25 cellular contexts compared by ENCODE assay signal in genomic region chr9:86707932-86708510, GRCh38.
"Had no signal": no experiment of that assay in that cellular context is flagged by ENCODE, and none has a peak within 500 bp of the region (broad histone marks: within the 10 kb centered on the region; RNA-seq: fewer than 3 reads in every experiment).

No MANE protein-coding gene starts in this region.

- H3K4me3 ChIP-seq: dorsolateral prefrontal cortex, esophagus squamous epithelium, neural progenitor cell, pancreas, prostate gland, right lobe of liver, spleen, tibial artery, upper lobe of right lung, vagina had no signal

- H3K36me3 ChIP-seq: esophagus squamous epithelium, neural progenitor cell, pancreas, prostate gland, right lobe of liver, spleen, tibial artery, upper lobe of right lung, vagina had no signal

- H3K4me1 ChIP-seq: esophagus squamous epithelium, neural progenitor cell, pancreas, prostate gland, right lobe of liver, spleen, tibial artery, upper lobe of right lung, vagina had no signal

- H3K4me1 Mint-ChIP-seq: neural progenitor cell; stimulated activated memory B cell treated with anti-CD40 and anti-IgM and Interleukin-4, amounts not matched to agents 10 μg/mL and 1 μg/mL and 100 μg/mL, for 72 hours had no signal

- H3K27me3 ChIP-seq: esophagus squamous epithelium, neural progenitor cell, pancreas, right lobe of liver, spleen, tibial artery, upper lobe of right lung, vagina had no signal

- H3K4me3 Mint-ChIP-seq: naive thymus-derived CD8-positive, alpha-beta T cell; neural progenitor cell; stimulated activated memory B cell treated with anti-CD40 and anti-IgM and Interleukin-4, amounts not matched to agents 10 μg/mL and 1 μg/mL and 100 μg/mL, for 72 hours; stimulated activated naive CD8-positive, alpha-beta T cell treated with anti-CD3 and anti-CD28 coated beads, Interleukin-15, Interleukin-2, amounts not matched to agents 100 ng/mL and 50 ng/mL, for 24 hours had no signal

- H3K27ac ChIP-seq: dorsolateral prefrontal cortex, esophagus squamous epithelium, neural progenitor cell, pancreas, prostate gland, right lobe of liver, spleen, tibial artery, upper lobe of right lung, vagina had no signal

- ATAC-seq: naive thymus-derived CD8-positive, alpha-beta T cell; pancreas; right lobe of liver; stimulated activated memory B cell treated with anti-CD40 and anti-IgM and Interleukin-4, amounts not matched to agents 10 μg/mL and 1 μg/mL and 100 μg/mL, for 72 hours; upper lobe of right lung had no signal

- H3K9me3 ChIP-seq: esophagus squamous epithelium, pancreas, prostate gland, right lobe of liver, spleen, tibial artery, upper lobe of right lung, vagina had no signal

- H3K27ac Mint-ChIP-seq: naive thymus-derived CD8-positive, alpha-beta T cell; neural progenitor cell; stimulated activated memory B cell treated with anti-CD40 and anti-IgM and Interleukin-4, amounts not matched to agents 10 μg/mL and 1 μg/mL and 100 μg/mL, for 72 hours; stimulated activated naive CD8-positive, alpha-beta T cell treated with anti-CD3 and anti-CD28 coated beads, Interleukin-15, Interleukin-2, amounts not matched to agents 100 ng/mL and 50 ng/mL, for 24 hours had no signal

- H3K36me3 Mint-ChIP-seq: naive thymus-derived CD8-positive, alpha-beta T cell; neural progenitor cell; stimulated activated memory B cell treated with anti-CD40 and anti-IgM and Interleukin-4, amounts not matched to agents 10 μg/mL and 1 μg/mL and 100 μg/mL, for 72 hours had no signal

- H3K9me3 Mint-ChIP-seq: naive thymus-derived CD8-positive, alpha-beta T cell; neural progenitor cell; stimulated activated memory B cell treated with anti-CD40 and anti-IgM and Interleukin-4, amounts not matched to agents 10 μg/mL and 1 μg/mL and 100 μg/mL, for 72 hours; stimulated activated naive CD8-positive, alpha-beta T cell treated with anti-CD3 and anti-CD28 coated beads, Interleukin-15, Interleukin-2, amounts not matched to agents 100 ng/mL and 50 ng/mL, for 24 hours had no signal

- DNase-seq: cortex of kidney; dorsolateral prefrontal cortex; effector CD8-positive, alpha-beta T cell; esophagus squamous epithelium; foreskin fibroblast; head of caudate nucleus; hippocampal formation; kidney glomerular epithelial cell; mesendoderm; naive thymus-derived CD8-positive, alpha-beta T cell; occipital lobe; pancreas; retina; right lobe of liver; spleen; stimulated activated CD4-positive, alpha-beta T cell treated with anti-CD3 and anti-CD28 coated beads, Interleukin-15, amount 100 ng/mL, for 24 hours; stimulated activated CD4-positive, alpha-beta T cell treated with anti-CD3 and anti-CD28 coated beads, Interleukin-1b, Interleukin-23, amount 100 ng/mL, for 48 hours; stimulated activated CD4-positive, alpha-beta T cell treated with anti-CD3 and anti-CD28 coated beads, Interleukin-4, amount 100 ng/mL, for 24 hours; tibial artery; upper lobe of right lung had no signal

- H3K27me3 Mint-ChIP-seq: stimulated activated memory B cell treated with anti-CD40 and anti-IgM and Interleukin-4, amounts not matched to agents 10 μg/mL and 1 μg/mL and 100 μg/mL, for 72 hours; stimulated activated naive CD8-positive, alpha-beta T cell treated with anti-CD3 and anti-CD28 coated beads, Interleukin-15, Interleukin-2, amounts not matched to agents 100 ng/mL and 50 ng/mL, for 24 hours had no signal
